Comparison of ENCODE assay signal across 10 cellular contexts in genomic region chr18:32770651-32771168, GRCh38. TPM values are rescaled to one million over a fixed set of nuclear protein-coding genes. Genes with fewer than 3 reads are reported as not detected.
A peak's percentile ranks its signal among the peaks of the same experiment; 100 is the strongest.
DNase-seq lines count a peak whose midpoint lies in the region; ATAC-seq and TF ChIP-seq lines count a peak whose summit lies in the region.
"Had no signal": no experiment of that assay in that cellular context is flagged by ENCODE, and none has a peak within 500 bp of the region (broad histone marks: within the 10 kb centered on the region; RNA-seq: fewer than 3 reads in every experiment).

No MANE protein-coding gene starts in this region.

- no peaks in the 10 kb centered on the region for H3K36me3 ChIP-seq in upper lobe of right lung

- 2 to 4% methylated on average over 22 to 34 of the region's 34 CpGs for WGBS in lower leg skin, 2 donors

- intact Hi-C loops in upper lobe of right lung (cut with DNase I) (no loop called here), lower leg skin (cut with DNase I; ENCODE audit: low total_unique reads) (no loop called here)

- H3K27ac Mint-ChIP-seq in activated T-cell treated with anti-CD3 and anti-CD28 coated beads, Interleukin-2, amount 50 U/mL, for 72 hours = no peak overlapping the region
- H3K27ac Mint-ChIP-seq in naive B cell = peak overlapping the region; percentile 62 to 95 (median 90)

- H3K4me1 ChIP-seq in upper lobe of right lung = no peaks in the 10 kb centered on the region

- TF ChIP-seq CTCF in coronary artery (IDR thresholded peaks at IDR 0.05) (no peak), upper lobe of right lung (IDR thresholded peaks at IDR 0.05) (no peak), lower leg skin (IDR thresholded peaks at IDR 0.05) (no peak)

- H3K4me1 Mint-ChIP-seq in activated T-cell treated with anti-CD3 and anti-CD28 coated beads, Interleukin-2, amount 50 U/mL, for 72 hours (ENCODE audit: low read depth) = no peaks in the 10 kb centered on the region
- H3K4me1 Mint-ChIP-seq in naive B cell = peaks cover 46 to 49% (median 48%) of the 10 kb centered on the region in 3 donors

- H3K9me3 Mint-ChIP-seq in activated T-cell treated with anti-CD3 and anti-CD28 coated beads, Interleukin-2, amount 50 U/mL, for 72 hours = no peaks in the 10 kb centered on the region
- H3K9me3 Mint-ChIP-seq in naive B cell = no peaks in the 10 kb centered on the region

- TF ChIP-seq POLR2A in lower leg skin (IDR thresholded peaks at IDR 0.05) = no peak

- H3K27ac ChIP-seq in coronary artery = no peak overlapping the region
- H3K27ac ChIP-seq in upper lobe of right lung = no peak overlapping the region
- H3K27ac ChIP-seq: PC-9 had no signal

- DNase-seq in activated T-cell treated with anti-CD3 and anti-CD28 coated beads, Interleukin-2, amount 50 U/mL, for 72 hours = no peak
- no peak for DNase-seq in activated T-cell treated with anti-CD3 and anti-CD28 coated beads, Interleukin-2, amount 50 U/mL, for 1 hour
- DNase-seq in coronary artery (ENCODE audit: low spot score) (no peak), naive B cell (peak; percentile 33), upper lobe of right lung (no peak), lower leg skin (ENCODE audit: low spot score in 2 of 2) (no peak)
- no peak for DNase-seq in activated CD4-positive, CD25-positive, alpha-beta regulatory T cell treated with anti-CD3 and anti-CD28 coated beads, Interleukin-2, amount 50 U/mL, for 72 hours
- DNase-seq: hippocampal formation, PC-9 had no signal

- peak overlapping the region; percentile 67 for H3K4me3 ChIP-seq in coronary artery
- peak overlapping the region; percentile 41 for H3K4me3 ChIP-seq in upper lobe of right lung
- H3K4me3 ChIP-seq in lower leg skin (ENCODE audit: low read depth, poor library complexity, severe bottlenecking) = no peak overlapping the region
- H3K4me3 ChIP-seq: PC-9 had no signal

- H3K4me3 Mint-ChIP-seq in activated T-cell treated with anti-CD3 and anti-CD28 coated beads, Interleukin-2, amount 50 U/mL, for 72 hours = peak overlapping the region; percentile 54 to 66
- H3K4me3 Mint-ChIP-seq in naive B cell = peak overlapping the region; percentile 87 to 99 (median 96)

- peaks cover 28% of the 10 kb centered on the region for H3K27me3 ChIP-seq in upper lobe of right lung

- no peaks in the 10 kb centered on the region for H3K9me3 ChIP-seq in upper lobe of right lung

- peaks cover 50% of the 10 kb centered on the region for H3K27me3 Mint-ChIP-seq in activated T-cell treated with anti-CD3 and anti-CD28 coated beads, Interleukin-2, amount 50 U/mL, for 72 hours (ENCODE audit: low read depth)
- H3K27me3 Mint-ChIP-seq in naive B cell = no peaks in the 10 kb centered on the region

- H3K36me3 Mint-ChIP-seq in activated T-cell treated with anti-CD3 and anti-CD28 coated beads, Interleukin-2, amount 50 U/mL, for 72 hours (ENCODE audit: insufficient read depth in 2 of 2) = no peaks in the 10 kb centered on the region
- H3K36me3 Mint-ChIP-seq in naive B cell = no peaks in the 10 kb centered on the region

- no peak for ATAC-seq in activated T-cell treated with anti-CD3 and anti-CD28 coated beads, Interleukin-2, amount 50 U/mL, for 72 hours (replicated peaks in 1 of 2)
- ATAC-seq in naive B cell (ENCODE audit: low read depth in 2 of 2) (peak; percentile 18 to 22), upper lobe of right lung (peak; percentile 21), GM21390 (IDR thresholded peaks at IDR 0.05; ENCODE audit: unreplicated experiment) (no peak)

RNA-seq across cellular contexts. Expression of gene KLHL14, which starts 2.1 kb away (rescaled TPM):
- total RNA-seq in activated T-cell treated with anti-CD3 and anti-CD28 coated beads, Interleukin-2, amount 50 U/mL, for 72 hours = under 1 TPM in 1 of 2 donors, not detected in 1; 0.05 TPM
- polyA plus RNA-seq in naive B cell (ENCODE audit: low read depth in 6 of 6) = 10 to 100 TPM; 15.4 to 33.2 (median 21.1) TPM
- total RNA-seq in upper lobe of right lung (0.72 TPM), lower leg skin (not detected)
- total RNA-seq: PC-9 had no signal

Comparison
In these comparisons a context has a peak if more than half of its experiments do, and no peak if none do; other contexts are left out.
1. ATAC-seq: peak in naive B cell (2 of 2) and upper lobe of right lung (single experiment); none in activated T-cell treated with anti-CD3 and anti-CD28 coated beads, Interleukin-2, amount 50 U/mL, for 72 hours (0 of 2) and GM21390 (single experiment).